In the genomic region with DNA sequence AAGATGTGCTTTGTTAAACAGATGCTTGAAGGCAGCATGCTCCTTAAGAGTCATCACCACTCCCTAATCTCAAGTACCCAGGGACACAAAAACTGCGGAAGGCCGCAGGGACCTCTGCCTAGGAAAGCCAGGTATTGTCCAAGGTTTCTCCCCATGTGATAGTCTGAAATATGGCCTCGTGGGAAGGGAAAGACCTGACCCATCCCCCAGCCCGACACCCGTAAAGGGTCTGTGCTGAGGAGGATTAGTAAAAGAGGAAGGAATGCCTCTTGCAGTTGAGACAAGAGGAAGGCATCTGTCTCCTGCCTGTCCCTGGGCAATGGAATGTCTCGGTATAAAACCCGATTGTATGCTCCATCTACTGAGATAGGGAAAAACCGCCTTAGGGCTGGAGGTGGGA, we compare ENCODE assay signal across 3 cellular contexts.
DNase-seq lines count a peak whose midpoint lies in the region; ATAC-seq and TF ChIP-seq lines count a peak whose summit lies in the region.
"Not testable (repeated sequence)": the region's sequence is repeated elsewhere in the genome, so short reads cannot be mapped to it uniquely, and the experiment has no call there.

No MANE protein-coding gene starts in this region.

- H3K36me3 Mint-ChIP-seq in H9 (ENCODE audit: insufficient read depth in 1 of 3, low read depth in 3 of 3): peaks cover 7 to 19% (median 8%) of the 10 kb centered on the region in 3 experiments; a peak in 6 of 7 replicates
- peaks cover 13% of the 10 kb centered on the region for H3K36me3 Mint-ChIP-seq in WTC11

- H2AK5ac ChIP-seq in H9 (ENCODE audit: insufficient read length, low read length): not testable (repeated sequence)

- not testable (repeated sequence) for H3K23me2 ChIP-seq in H9 (ENCODE audit: insufficient read length, low read depth, low read length, poor library complexity, severe bottlenecking)

- not testable (repeated sequence) for H3K36me3 ChIP-seq in WERI-Rb-1

- WGBS in H9 (ENCODE audit: extremely low coverage, insufficient read length, low lambda C conversion rate): no CpG with 5 or more reads among the region's 8 CpGs

- not testable (repeated sequence) for H4K91ac ChIP-seq in H9 (ENCODE audit: insufficient read length, low read depth, low read length)

- H3K9me3 Mint-ChIP-seq in H9: peaks cover 10 to 12% of the 10 kb centered on the region in 2 experiments
- H3K9me3 Mint-ChIP-seq in WTC11: peaks cover 28% of the 10 kb centered on the region

- not testable (repeated sequence) for H3K9ac ChIP-seq in H9 (ENCODE audit: extremely low read depth, insufficient read length, low read length)

- not testable (repeated sequence) for H4K8ac ChIP-seq in H9 (replicated peaks; ENCODE audit: insufficient read length, low read depth, low read length)

- H4K20me1 ChIP-seq in H9 (ENCODE audit: control insufficient read depth, insufficient read depth, insufficient read length): not testable (repeated sequence)

- H3K4me2 ChIP-seq in H9 (ENCODE audit: insufficient read depth, insufficient read length, low read length): not testable (repeated sequence)

- not testable (repeated sequence) for TF ChIP-seq CTCF in H9 (conservative IDR thresholded peaks at IDR 0.05); WERI-Rb-1 (IDR thresholded peaks at IDR 0.05; ENCODE audit: low read depth, low read length); WTC11 (IDR thresholded peaks at IDR 0.05)

- peaks cover 51 to 54% of the 10 kb centered on the region in 2 experiments for H3K4me1 Mint-ChIP-seq in H9
- H3K4me1 Mint-ChIP-seq in WTC11: peaks cover 46% of the 10 kb centered on the region

- not testable (repeated sequence) for H3K14ac ChIP-seq in H9 (ENCODE audit: insufficient read depth, low read length)

- not testable (repeated sequence) for H2BK20ac ChIP-seq in H9 (ENCODE audit: low read depth, low read length, poor library complexity, severe bottlenecking)

- not testable (repeated sequence) for DNase-seq in H9
- DNase-seq in WERI-Rb-1: peak; percentile 26
- DNase-seq in WTC11 (ENCODE audit: low spot score): peak; percentile 27

- not testable (repeated sequence) for H3T11ph ChIP-seq in H9 (ENCODE audit: low read length)

- not testable (repeated sequence) for H3K18ac ChIP-seq in H9 (ENCODE audit: insufficient read length, low read depth, low read length)

- H3K9me3 ChIP-seq in H9 (ENCODE audit: control insufficient read depth, low read depth, low read length); WERI-Rb-1 (ENCODE audit: severe bottlenecking): not testable (repeated sequence)

- H3K79me2 ChIP-seq in H9 (ENCODE audit: insufficient read depth, low read length): not testable (repeated sequence)

- not testable (repeated sequence) for H3K27me3 Mint-ChIP-seq in H9 (ENCODE audit: low read depth); WTC11 (ENCODE audit: low read depth)

- not testable (repeated sequence) for H2BK15ac ChIP-seq in H9 (ENCODE audit: low read depth, low read length)

- H3K4me1 ChIP-seq in H9 (ENCODE audit: insufficient read depth, low read length): not testable (repeated sequence)

- not testable (repeated sequence) for H3K27ac ChIP-seq in H9 (ENCODE audit: insufficient read length, low read depth, low read length); WERI-Rb-1

- H2BK5ac ChIP-seq in H9 (ENCODE audit: insufficient read length, low read length): not testable (repeated sequence)

- H3K4me3 ChIP-seq in WERI-Rb-1 (ENCODE audit: low read depth, low read length): not testable (repeated sequence)

- POLR2A ChIA-PET in WTC11 (lab: Charles Lee): not testable (repeated sequence)

- not testable (repeated sequence) for H3K27me3 ChIP-seq in H9 (ENCODE audit: insufficient read depth, low read length); WERI-Rb-1 (ENCODE audit: insufficient read depth, low read depth, severe bottlenecking)

- peak overlapping the region in 2 of 3 experiments; percentile 90 to 93; a peak in 3 of 7 replicates for H3K27ac Mint-ChIP-seq in H9
- not testable (repeated sequence) for H3K27ac Mint-ChIP-seq in WTC11

- H3K4me3 Mint-ChIP-seq in H9, WTC11: not testable (repeated sequence)

- H2BK12ac ChIP-seq in H9 (ENCODE audit: insufficient read length, low read depth, low read length): not testable (repeated sequence)

- H3K79me1 ChIP-seq in H9 (ENCODE audit: insufficient read depth, low read depth, low read length, poor library complexity, severe bottlenecking): not testable (repeated sequence)

- not testable (repeated sequence) for H2AFZ ChIP-seq in H9 (ENCODE audit: low read length)

- H3K4ac ChIP-seq in H9 (ENCODE audit: low read depth, low read length): not testable (repeated sequence)

- H3K56ac ChIP-seq in H9 (ENCODE audit: insufficient read length, low read depth, low read length): not testable (repeated sequence)

- CTCF ChIA-PET in WTC11 (lab: Charles Lee): not testable (repeated sequence)

- H3K23ac ChIP-seq in H9 (ENCODE audit: insufficient read length, low read depth, low read length): not testable (repeated sequence)

- ATAC-seq in WTC11: not testable (repeated sequence)

- H2BK120ac ChIP-seq in H9 (ENCODE audit: low read depth, low read length, poor library complexity, severe bottlenecking): not testable (repeated sequence)

- H4K5ac ChIP-seq in H9 (ENCODE audit: insufficient read length, low read depth, low read length): not testable (repeated sequence)
